Comparison of ENCODE assay signal across 20 cellular contexts in genomic region chr6:167758309-167759023, GRCh38.
"Had no signal": no experiment of that assay in that cellular context is flagged by ENCODE, and none has a peak within 500 bp of the region (broad histone marks: within the 10 kb centered on the region; RNA-seq: fewer than 3 reads in every experiment).

No MANE protein-coding gene starts in this region.

- H3K4me2 ChIP-seq: hepatocyte had no signal

- DNase-seq: cerebellar nuclear complex; colonic mucosa; dermis blood vessel endothelial cell; foreskin melanocyte; mammary epithelial cell; mucosa of descending colon; naive thymus-derived CD8-positive, alpha-beta T cell; nucleus accumbens; pancreas; stimulated activated CD4-positive, alpha-beta T cell treated with anti-CD3 and anti-CD28 coated beads, Interleukin-12 subunit alpha, Interleukin-12 subunit beta, amount 100 ng/mL, for 4 hours; stimulated activated naive CD8-positive, alpha-beta T cell treated with anti-CD3 and anti-CD28 coated beads, Interleukin-15, Interleukin-2, amounts not matched to agents 100 U/mL and 50 U/mL, for 24 hours; thyroid gland; upper lobe of left lung had no signal

- FAIRE-seq: pancreas had no signal

- H3K4me3 ChIP-seq: colonic mucosa, hepatocyte, mucosa of descending colon, pancreas, prostate gland, skin epidermis, suprapubic skin, thyroid gland, upper lobe of left lung, vagina had no signal

- H3K27me3 ChIP-seq: colonic mucosa, hepatocyte, pancreas, thyroid gland, upper lobe of left lung, vagina had no signal

- H3K27ac ChIP-seq: colonic mucosa, hepatocyte, pancreas, prostate gland, skin epidermis, suprapubic skin, thyroid gland, upper lobe of left lung, vagina had no signal

- H3K4me1 Mint-ChIP-seq: naive thymus-derived CD8-positive, alpha-beta T cell had no signal

- H3K36me3 ChIP-seq: colonic mucosa, pancreas, prostate gland, suprapubic skin, thyroid gland, upper lobe of left lung, vagina had no signal

- H2AFZ ChIP-seq: hepatocyte had no signal

- ATAC-seq: left colon; mucosa of descending colon; naive thymus-derived CD8-positive, alpha-beta T cell; pancreas; sciatic nerve; stimulated activated naive CD8-positive, alpha-beta T cell treated with anti-CD3 and anti-CD28 coated beads, Interleukin-15, Interleukin-2, amounts not matched to agents 100 U/mL and 50 U/mL, for 24 hours had no signal

- H3K9me3 ChIP-seq: colonic mucosa, mucosa of descending colon, pancreas, prostate gland, suprapubic skin, thyroid gland, upper lobe of left lung, vagina had no signal

- H3K4me3 Mint-ChIP-seq: naive thymus-derived CD8-positive, alpha-beta T cell had no signal

- H3K79me2 ChIP-seq: hepatocyte had no signal

- H3K36me3 Mint-ChIP-seq: naive thymus-derived CD8-positive, alpha-beta T cell had no signal

- H3K4me1 ChIP-seq: colonic mucosa, vagina had no signal
